Comparison of ENCODE assay signal across 1 cellular context in genomic region chr12:107027304-107028053, GRCh38.
TF ChIP-seq lines count a peak whose summit lies in the region.

No MANE protein-coding gene starts in this region.

TF ChIP-seq in HepG2, 621 proteins besides CTCF, POLR2A, EP300 and RAD21 (continued from another document):
- TF ChIP-seq POGK (CRISPR knock-in tag; conservative IDR thresholded peaks at IDR 0.05) = no peak
- peak; percentile 23 to 66; a peak in 3 of 4 replicates for TF ChIP-seq MAFK (conservative IDR thresholded peaks at IDR 0.05 in 1 of 2, IDR thresholded peaks at IDR 0.05 in 1 of 2; ENCODE audit: low read length in 2 of 2)
- no peak for TF ChIP-seq ZNF598 (CRISPR knock-in tag; IDR thresholded peaks at IDR 0.05; ENCODE audit: borderline replicate concordance)
- TF ChIP-seq ZBTB38 (CRISPR knock-in tag; IDR thresholded peaks at IDR 0.05) = no peak
- no peak for TF ChIP-seq ARNT2 (CRISPR knock-in tag; IDR thresholded peaks at IDR 0.05; ENCODE audit: low read depth)
- no peak for TF ChIP-seq ZNF713 (CRISPR knock-in tag; IDR thresholded peaks at IDR 0.05)
- TF ChIP-seq ZNF382 (CRISPR knock-in tag; IDR thresholded peaks at IDR 0.05; ENCODE audit: borderline replicate concordance) = no peak
- peak; percentile 87 for TF ChIP-seq RFX3 (CRISPR knock-in tag; IDR thresholded peaks at IDR 0.05)
- no peak for TF ChIP-seq E2F1 (CRISPR knock-in tag; IDR thresholded peaks at IDR 0.05)
- 0 out of 3 replicates have a peak, but pooled peaks have one; percentile 29 for TF ChIP-seq MXI1 (IDR thresholded peaks at IDR 0.05; ENCODE audit: borderline replicate concordance, low read depth, low read length)
- TF ChIP-seq HHEX (CRISPR knock-in tag; IDR thresholded peaks at IDR 0.05) = no peak
- no peak for TF ChIP-seq ZNF253 (CRISPR knock-in tag; IDR thresholded peaks at IDR 0.05; ENCODE audit: borderline replicate concordance)
- no peak for TF ChIP-seq ZNF879 (CRISPR knock-in tag; IDR thresholded peaks at IDR 0.05)
- TF ChIP-seq BCL6 (CRISPR knock-in tag; IDR thresholded peaks at IDR 0.05) = 0 out of 2 replicates have a peak, but pooled peaks have one; percentile 23
- no peak for TF ChIP-seq RNF2 (conservative IDR thresholded peaks at IDR 0.05; ENCODE audit: low read depth)
- no peak for TF ChIP-seq ZBTB39 (CRISPR knock-in tag; IDR thresholded peaks at IDR 0.05)
- TF ChIP-seq POLR2G (IDR thresholded peaks at IDR 0.05; ENCODE audit: low read depth, low read length) = no peak
- TF ChIP-seq ZNF276 (CRISPR knock-in tag; IDR thresholded peaks at IDR 0.05; ENCODE audit: low read depth) = no peak
- TF ChIP-seq ZNF800 (CRISPR knock-in tag; IDR thresholded peaks at IDR 0.05) = no peak
- TF ChIP-seq TBL1XR1 (IDR thresholded peaks at IDR 0.05; ENCODE audit: borderline replicate concordance, low read length, partially characterized antibody) = peak; percentile 85
- peak; percentile 49 for TF ChIP-seq MAFF (IDR thresholded peaks at IDR 0.05; ENCODE audit: low read depth, low read length)
- no peak for TF ChIP-seq TFDP2 (CRISPR knock-in tag; IDR thresholded peaks at IDR 0.05)
- TF ChIP-seq AFF4 (CRISPR knock-in tag; IDR thresholded peaks at IDR 0.05) = no peak
- TF ChIP-seq RORA (CRISPR knock-in tag; IDR thresholded peaks at IDR 0.05) = peak; percentile 89; the same call in 1 of the 2 replicates
- TF ChIP-seq PLSCR1 (CRISPR knock-in tag; IDR thresholded peaks at IDR 0.05; ENCODE audit: borderline replicate concordance) = no peak
- 0 out of 2 replicates have a peak, but pooled peaks have one; percentile 29 for TF ChIP-seq HOMEZ (CRISPR knock-in tag; IDR thresholded peaks at IDR 0.05; ENCODE audit: low read depth)
- no peak for TF ChIP-seq ZEB1 (IDR thresholded peaks at IDR 0.05; ENCODE audit: insufficient replicate concordance, low read depth)
- TF ChIP-seq RFX1 (IDR thresholded peaks at IDR 0.05) = peak; percentile 66
- TF ChIP-seq SKI (IDR thresholded peaks at IDR 0.05; ENCODE audit: partially characterized antibody) = peak; percentile 53
- no peak for TF ChIP-seq KDM5A (IDR thresholded peaks at IDR 0.05; ENCODE audit: borderline replicate concordance, low read length)
